14 cellular contexts compared by ENCODE assay signal in genomic region chr2:187956906-187957534, GRCh38.
DNase-seq lines count a peak whose midpoint lies in the region; ATAC-seq, FAIRE-seq and TF ChIP-seq lines count a peak whose summit lies in the region.
"Had no signal": no experiment of that assay in that cellular context is flagged by ENCODE, and none has a peak within 500 bp of the region (broad histone marks: within the 10 kb centered on the region; RNA-seq: fewer than 3 reads in every experiment).

No MANE protein-coding gene starts in this region.

- no peaks in the 10 kb centered on the region for H4K20me1 ChIP-seq in IMR-90 (ENCODE audit: insufficient read depth, low read length)
- H4K20me1 ChIP-seq in HepG2 (ENCODE audit: insufficient read depth, low read length) = no peaks in the 10 kb centered on the region
- H4K20me1 ChIP-seq: BLaER1 treated with 17β-estradiol and CSF1 and Interleukin-3, amounts not matched to agents 10 nM and 100 nM had no signal

- H3K79me2 ChIP-seq in HepG2 (ENCODE audit: insufficient read depth, low read length) = no peaks in the 10 kb centered on the region

- no peak overlapping the region for H2BK5ac ChIP-seq in IMR-90 (ENCODE audit: low read depth, low read length, poor library complexity, severe bottlenecking)

- no peak overlapping the region for H3K9ac ChIP-seq in IMR-90 (ENCODE audit: low read depth, low read length)
- no peak overlapping the region for H3K9ac ChIP-seq in HepG2 (ENCODE audit: insufficient read depth, low read depth, low read length)
- H3K9ac ChIP-seq: BLaER1 treated with 17β-estradiol and CSF1 and Interleukin-3, amounts not matched to agents 10 nM and 100 nM had no signal

- H3K27me3 ChIP-seq in IMR-90 (ENCODE audit: control insufficient read depth, insufficient read depth, low read length) (no peaks in the 10 kb centered on the region), HepG2 (ENCODE audit: control insufficient read depth in 1 of 2, insufficient read depth in 2 of 2, low read length in 2 of 2) (no peaks in the 10 kb centered on the region), aorta (ENCODE audit: control insufficient read depth in 1 of 2, insufficient read depth in 2 of 2, low read length in 1 of 2) (no peaks in the 10 kb centered on the region), upper lobe of left lung (no peaks in the 10 kb centered on the region)
- H3K27me3 ChIP-seq: BLaER1 treated with 17β-estradiol and CSF1 and Interleukin-3, amounts not matched to agents 10 nM and 100 nM had no signal

- H3K79me1 ChIP-seq in IMR-90 (ENCODE audit: low read depth in 1 of 2, low read length in 2 of 2) = no peaks in the 10 kb centered on the region

- no peak overlapping the region; the same call in 1 of the 2 replicates for H3K18ac ChIP-seq in IMR-90 (ENCODE audit: low read depth, low read length)

- intact Hi-C loops in IMR-90 (cut with micrococcal nuclease) = no loop called here
- intact Hi-C loops in HepG2 (cut with micrococcal nuclease; ENCODE audit: unreplicated experiment) = no loop called here
- intact Hi-C loops in aorta (cut with DNase I) = no loop called here

- FAIRE-seq in HepG2 (lab: Jason Lieb, UNC) = no peak

- DNase-seq in IMR-90 (no peak), epithelial cell of proximal tubule (ENCODE audit: low read depth) (peak; percentile 30), HepG2 (ENCODE audit: low spot score) (no peak), aorta (no peak), upper lobe of left lung (no peak)
- DNase-seq: EL, Kasumi-1, NCI-H187 treated with DMSO at 0.1 percent for 48 hours, NCI-H2171, NCI-H510A, SIG-M5 had no signal

- TF ChIP-seq RAD21 in IMR-90 (IDR thresholded peaks at IDR 0.05; ENCODE audit: low read length) = no peak
- TF ChIP-seq RAD21 in HepG2 (CRISPR knock-in tag; IDR thresholded peaks at IDR 0.05) = no peak

- in situ Hi-C loops in IMR-90 (cut with MboI; ENCODE audit: low sequenced_read_pairs) = no loop called here
- in situ Hi-C loops in HepG2 (cut with HindIII; ENCODE audit: extremely low pct_ligation_motif_present, low pct_unique_long_range_greater_than_20kb) = no loop called here

- peak; percentile 35 for ATAC-seq in IMR-90 (ENCODE audit: low read depth)
- ATAC-seq in HepG2 = no peak
- peak; percentile 84 for ATAC-seq in aorta (ENCODE audit: low FRiP score)
- ATAC-seq in activated CD4-positive, CD25-positive, alpha-beta regulatory T cell treated with anti-CD3 and anti-CD28 coated beads, Interleukin-2, amount 50 U/mL, for 24 hours = no peak
- ATAC-seq in upper lobe of left lung (ENCODE audit: low FRiP score in 2 of 2) = no peak
- no peak for ATAC-seq in GM18519 (IDR thresholded peaks at IDR 0.05; ENCODE audit: low FRiP score, unreplicated experiment)

- no peak for TF ChIP-seq EP300 in HepG2 (IDR thresholded peaks at IDR 0.05; ENCODE audit: low read depth in 2 of 2, low read length in 2 of 2)
- no peak for TF ChIP-seq EP300 in HepG2 (CRISPR knock-in tag; IDR thresholded peaks at IDR 0.05; ENCODE audit: borderline replicate concordance)
- TF ChIP-seq EP300 in upper lobe of left lung (IDR thresholded peaks at IDR 0.05) = no peak

- no peak overlapping the region for H3K23ac ChIP-seq in IMR-90 (ENCODE audit: low read depth, low read length)

- no peaks in the 10 kb centered on the region for H3K36me3 ChIP-seq in IMR-90 (ENCODE audit: control insufficient read depth, insufficient read depth, low read length)
- H3K36me3 ChIP-seq in HepG2 (replicated peaks in 1 of 2; ENCODE audit: control insufficient read depth in 1 of 2, insufficient read depth in 2 of 2, low read length in 2 of 2) = no peaks in the 10 kb centered on the region
- H3K36me3 ChIP-seq in aorta (ENCODE audit: control insufficient read depth in 1 of 2, insufficient read depth in 2 of 2, low read length in 1 of 2) = no peaks in the 10 kb centered on the region
- H3K36me3 ChIP-seq in upper lobe of left lung = no peaks in the 10 kb centered on the region
- H3K36me3 ChIP-seq: BLaER1 treated with 17β-estradiol and CSF1 and Interleukin-3, amounts not matched to agents 10 nM and 100 nM had no signal

- no peak overlapping the region for H4K91ac ChIP-seq in IMR-90 (ENCODE audit: insufficient read depth, low read depth, low read length)

- H3K4me3 ChIP-seq in IMR-90 (ENCODE audit: insufficient read depth, low read depth, low read length) = no peak overlapping the region
- H3K4me3 ChIP-seq in epithelial cell of proximal tubule (ENCODE audit: low read depth, low read length) = no peak overlapping the region
- no peak overlapping the region for H3K4me3 ChIP-seq in HepG2 (replicated peaks in 1 of 3; ENCODE audit: insufficient read depth in 1 of 3, low read depth in 2 of 3, low read length in 3 of 3)
- no peak overlapping the region for H3K4me3 ChIP-seq in aorta (ENCODE audit: low read length in 2 of 2)
- no peak overlapping the region for H3K4me3 ChIP-seq in upper lobe of left lung
- H3K4me3 ChIP-seq: BLaER1 treated with 17β-estradiol and CSF1 and Interleukin-3, amounts not matched to agents 10 nM and 100 nM had no signal

- POLR2A ChIA-PET in IMR-90 (lab: Charles Lee; ENCODE audit: unreplicated experiment) = no interaction called here
- POLR2A ChIA-PET in HepG2 (lab: Yijun Ruan, JAX) = no interaction called here

- TF ChIP-seq CTCF in IMR-90 (conservative IDR thresholded peaks at IDR 0.05; ENCODE audit: low read depth, low read length) (no peak), epithelial cell of proximal tubule (conservative IDR thresholded peaks at IDR 0.05; ENCODE audit: low read depth, low read length) (no peak), HepG2 (CRISPR knock-in tag; IDR thresholded peaks at IDR 0.05) (no peak), upper lobe of left lung (IDR thresholded peaks at IDR 0.05) (no peak)

- H2AFZ ChIP-seq in IMR-90 (replicated peaks; ENCODE audit: low read length, poor library complexity) = no peak overlapping the region
- no peak overlapping the region for H2AFZ ChIP-seq in HepG2 (ENCODE audit: low read length)

- no peak overlapping the region for H3K56ac ChIP-seq in IMR-90 (ENCODE audit: extremely low read depth, insufficient read depth, low read length)

- H3K4me2 ChIP-seq in IMR-90 (ENCODE audit: low read depth, low read length) (peak overlapping the region; percentile 9; the same call in 1 of the 2 replicates), HepG2 (ENCODE audit: low read depth, low read length) (no peak overlapping the region)
- H3K4me2 ChIP-seq: BLaER1 treated with 17β-estradiol and CSF1 and Interleukin-3, amounts not matched to agents 10 nM and 100 nM had no signal

- H2AK9ac ChIP-seq in IMR-90 (replicated peaks; ENCODE audit: low read depth, low read length, poor library complexity) = no peak overlapping the region

- no peak overlapping the region for H2AK5ac ChIP-seq in IMR-90 (ENCODE audit: low read depth, low read length)

- 100% methylated on average over 1 of the region's 2 CpGs; no CpG with 5 or more reads in 1 of the 2 experiments for WGBS in IMR-90 (ENCODE audit: extremely low coverage in 2 of 2, insufficient read length in 1 of 2), 2 experiments
- 9% methylated on average over 2 of the region's 2 CpGs for WGBS in HepG2 (ENCODE audit: low lambda C conversion rate)
- 31 to 36% methylated on average over 2 of the region's 2 CpGs for WGBS in aorta, 2 donors
- 67 to 76% methylated on average over 2 of the region's 2 CpGs for WGBS in upper lobe of left lung, 2 donors

- CTCF ChIA-PET in IMR-90 (lab: Yijun Ruan, JAX) = no interaction called here
- CTCF ChIA-PET in HepG2 (lab: Yijun Ruan, JAX; ENCODE audit: low intra/inter-chr PET ratio, low total read pairs) = no interaction called here

- H2BK120ac ChIP-seq in IMR-90 (ENCODE audit: low read depth, low read length) = 0 out of 2 replicates have a peak overlapping the region, but pooled peaks have one; percentile 14

- no peak overlapping the region for H4K5ac ChIP-seq in IMR-90 (ENCODE audit: low read depth, low read length)

- H3K4me1 ChIP-seq in IMR-90 (ENCODE audit: control insufficient read depth, insufficient read depth, low read length) = no peaks in the 10 kb centered on the region
- H3K4me1 ChIP-seq in HepG2 (ENCODE audit: insufficient read depth, low read length) = no peaks in the 10 kb centered on the region
- no peaks in the 10 kb centered on the region for H3K4me1 ChIP-seq in aorta (ENCODE audit: control insufficient read depth in 1 of 2, insufficient read depth in 2 of 2, low read length in 2 of 2)
- H3K4me1 ChIP-seq in upper lobe of left lung = no peaks in the 10 kb centered on the region

- H3K9me1 ChIP-seq in IMR-90 (ENCODE audit: insufficient read depth, low read length) = no peaks in the 10 kb centered on the region

- H3K14ac ChIP-seq in IMR-90 (replicated peaks; ENCODE audit: low read depth, low read length) = no peak overlapping the region

- H4K8ac ChIP-seq in IMR-90 (ENCODE audit: low read depth in 2 of 2, low read length in 2 of 2) = no peak overlapping the region

- dilution Hi-C loops in IMR-90 (cut with HindIII; ENCODE audit: low sequenced_read_pairs, unreplicated experiment) = no loop called here

- H2BK20ac ChIP-seq in IMR-90 (ENCODE audit: low read depth, low read length) = 0 out of 2 replicates have a peak overlapping the region, but pooled peaks have one; percentile 26

- H2BK15ac ChIP-seq in IMR-90 (ENCODE audit: low read depth, low read length) = no peak overlapping the region

- H3K27ac ChIP-seq in IMR-90 (ENCODE audit: insufficient read depth, low read length) (no peak overlapping the region), HepG2 (ENCODE audit: extremely low read length, insufficient read depth, low read length) (no peak overlapping the region), aorta (ENCODE audit: low read depth in 1 of 2, low read length in 2 of 2) (peak overlapping the region; percentile 69 to 89), upper lobe of left lung (no peak overlapping the region)
- H3K27ac ChIP-seq: BLaER1 treated with 17β-estradiol and CSF1 and Interleukin-3, amounts not matched to agents 10 nM and 100 nM had no signal

- H3K9me3 ChIP-seq in IMR-90 (ENCODE audit: control insufficient read depth, insufficient read depth, low read length) (no peaks in the 10 kb centered on the region), HepG2 (ENCODE audit: low read length) (no peaks in the 10 kb centered on the region), aorta (ENCODE audit: control insufficient read depth, low read length) (peaks cover 2% of the 10 kb centered on the region), upper lobe of left lung (peaks cover 0 to 2% (median under 1%) of the 10 kb centered on the region in 4 donors)

- TF ChIP-seq POLR2A in IMR-90 (IDR thresholded peaks at IDR 0.05; ENCODE audit: low read depth, low read length) (no peak), HepG2 (IDR thresholded peaks at IDR 0.05; ENCODE audit: insufficient read depth in 1 of 2, low read depth in 2 of 2, low read length in 2 of 2) (no peak), upper lobe of left lung (IDR thresholded peaks at IDR 0.05) (no peak)

- H3K4ac ChIP-seq in IMR-90 (ENCODE audit: low read depth, low read length) = no peak overlapping the region

- BruUV-seq in IMR-90 (replicated peaks; lab: Mats Ljungman, UMichigan) (no TSS peak), HepG2 (replicated peaks; lab: Mats Ljungman, UMichigan) (no TSS peak)

TF ChIP-seq in IMR-90, 13 proteins besides CTCF, POLR2A, EP300 and RAD21 (continues in another document):
- TF ChIP-seq FOS (IDR thresholded peaks at IDR 0.05; ENCODE audit: low read depth, low read length) (no peak), CHD1 (IDR thresholded peaks at IDR 0.05; ENCODE audit: low read depth, low read length) (no peak)

TF ChIP-seq in HepG2, 621 proteins besides CTCF, POLR2A, EP300 and RAD21 (continues in another document):
- TF ChIP-seq MAFK (conservative IDR thresholded peaks at IDR 0.05 in 1 of 2, IDR thresholded peaks at IDR 0.05 in 1 of 2; ENCODE audit: low read length in 2 of 2) = peak; percentile 76 to 77

Comparison
In these comparisons a context has a peak if more than half of its experiments do, and no peak if none do; other contexts are left out.
1. ATAC-seq: peak in IMR-90 (single experiment) and aorta (single experiment); none in HepG2 (single experiment), activated CD4-positive, CD25-positive, alpha-beta regulatory T cell treated with anti-CD3 and anti-CD28 coated beads, Interleukin-2, amount 50 U/mL, for 24 hours (0 of 2), upper lobe of left lung (0 of 2) and GM18519 (single experiment).
2. H3K27ac ChIP-seq: peak in aorta (2 of 2); none in IMR-90 (single experiment), HepG2 (single experiment) and upper lobe of left lung (0 of 4).